ENCODE assay signal across 8 cellular contexts in the genomic region with DNA sequence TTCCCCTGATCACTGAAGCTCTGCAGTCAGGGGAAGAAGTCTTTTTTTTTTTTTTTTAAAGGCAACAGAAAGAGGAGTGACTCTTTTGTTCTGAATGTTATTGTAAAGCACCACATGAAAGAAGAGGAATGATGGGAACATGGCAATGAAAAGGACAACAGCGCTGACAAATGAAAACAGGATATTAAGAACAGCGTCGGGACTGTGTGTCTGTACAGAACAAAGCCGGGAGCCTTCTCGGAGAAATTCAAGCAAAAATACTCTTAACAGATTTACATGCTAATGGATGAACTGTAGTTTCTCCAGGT. TPM values are rescaled to one million over a fixed set of nuclear protein-coding genes. Genes with fewer than 3 reads are reported as not detected.
DNase-seq lines count a peak whose midpoint lies in the region; TF ChIP-seq lines count a peak whose summit lies in the region.

No MANE protein-coding gene starts in this region.

- peaks cover 8% of the 10 kb centered on the region for H3K36me3 Mint-ChIP-seq in endothelial cell (ENCODE audit: low read depth, unreplicated experiment)

- H3K36me3 ChIP-seq in BE2C (no peaks in the 10 kb centered on the region), neural cell (ENCODE audit: insufficient read depth, low read length) (no peaks in the 10 kb centered on the region)

- peak overlapping the region; percentile 38 for H3K9ac ChIP-seq in neural cell (ENCODE audit: low read length)

- TF ChIP-seq EP300 in neural cell (conservative IDR thresholded peaks at IDR 0.05; ENCODE audit: poor library complexity, severe bottlenecking): no peak

- H2AFZ ChIP-seq in neural cell (ENCODE audit: low read depth, low read length): peak overlapping the region; percentile 4

- H3K79me2 ChIP-seq in neural cell (replicated peaks; ENCODE audit: insufficient read depth, low read length): peaks cover 7% of the 10 kb centered on the region

- no peaks in the 10 kb centered on the region for H3K4me1 ChIP-seq in BE2C

- H3K27me3 ChIP-seq in BE2C (no peaks in the 10 kb centered on the region), neural cell (ENCODE audit: insufficient read depth, low read depth, low read length) (no peaks in the 10 kb centered on the region)

- no peaks in the 10 kb centered on the region for H3F3A ChIP-seq in neural cell (ENCODE audit: insufficient read depth, low read length, poor library complexity, severe bottlenecking)

- no peaks in the 10 kb centered on the region for H4K20me1 ChIP-seq in neural cell (ENCODE audit: insufficient read depth)

- no peak for TF ChIP-seq RAD21 in neural cell (conservative IDR thresholded peaks at IDR 0.05)

- H3K9me3 Mint-ChIP-seq in endothelial cell (ENCODE audit: unreplicated experiment): no peaks in the 10 kb centered on the region

- H3K4me3 ChIP-seq in BE2C (ENCODE audit: low read depth, low read length) (peak overlapping the region; percentile 7; the same call in 1 of the 2 replicates), neural cell (ENCODE audit: low read length) (peak overlapping the region; percentile 31)

- no peaks in the 10 kb centered on the region for H3K9me2 ChIP-seq in neural cell (ENCODE audit: insufficient read depth, low read length)

- peaks cover 2% of the 10 kb centered on the region for H3K27me3 Mint-ChIP-seq in endothelial cell (ENCODE audit: unreplicated experiment)

- H3K4me2 ChIP-seq in neural cell (ENCODE audit: low read length): peak overlapping the region; percentile 35

- peak overlapping the region; percentile 47 for H3K27ac ChIP-seq in neural cell (ENCODE audit: low read length)

- H3K9me3 ChIP-seq in BE2C (no peaks in the 10 kb centered on the region), neural cell (ENCODE audit: low read length) (no peaks in the 10 kb centered on the region)

- no peak overlapping the region for H3K4me3 Mint-ChIP-seq in endothelial cell (ENCODE audit: unreplicated experiment)

- H3K27ac Mint-ChIP-seq in endothelial cell (ENCODE audit: unreplicated experiment): peak overlapping the region; percentile 98

- TF ChIP-seq CTCF in BE2C (IDR thresholded peaks at IDR 0.05; ENCODE audit: low read depth, low read length): no peak
- TF ChIP-seq CTCF in endothelial cell (IDR thresholded peaks at IDR 0.05; ENCODE audit: unreplicated experiment): no peak
- TF ChIP-seq CTCF in neural cell (IDR thresholded peaks at IDR 0.05; ENCODE audit: poor library complexity, severe bottlenecking): no peak

- DNase-seq in BE2C (no peak), NCI-H146 (lab: John Stamatoyannopoulos, UW) (peak; percentile 41), endothelial cell (ENCODE audit: low spot score) (no peak), NOMO-1 treated with DMSO at 0.1 percent for 48 hours (lab: John Stamatoyannopoulos, UW; ENCODE audit: unreplicated experiment) (no peak), NCI-H1092 treated with DMSO at 0.1 percent for 48 hours (lab: John Stamatoyannopoulos, UW) (no peak)
- DNase-seq in activated CD4-positive, alpha-beta T cell treated with anti-CD3 and anti-CD28 coated beads for 48 hours: no peak
- no peak for DNase-seq in activated effector memory CD4-positive, alpha-beta T cell treated with anti-CD3 and anti-CD28 coated beads, Interleukin-2, amount 50 U/mL, for 16 hours

- peaks cover 58% of the 10 kb centered on the region for H3K4me1 Mint-ChIP-seq in endothelial cell (ENCODE audit: unreplicated experiment)

TF ChIP-seq in neural cell, 6 proteins besides CTCF, POLR2A, EP300 and RAD21:
- TF ChIP-seq, protein P1, sequence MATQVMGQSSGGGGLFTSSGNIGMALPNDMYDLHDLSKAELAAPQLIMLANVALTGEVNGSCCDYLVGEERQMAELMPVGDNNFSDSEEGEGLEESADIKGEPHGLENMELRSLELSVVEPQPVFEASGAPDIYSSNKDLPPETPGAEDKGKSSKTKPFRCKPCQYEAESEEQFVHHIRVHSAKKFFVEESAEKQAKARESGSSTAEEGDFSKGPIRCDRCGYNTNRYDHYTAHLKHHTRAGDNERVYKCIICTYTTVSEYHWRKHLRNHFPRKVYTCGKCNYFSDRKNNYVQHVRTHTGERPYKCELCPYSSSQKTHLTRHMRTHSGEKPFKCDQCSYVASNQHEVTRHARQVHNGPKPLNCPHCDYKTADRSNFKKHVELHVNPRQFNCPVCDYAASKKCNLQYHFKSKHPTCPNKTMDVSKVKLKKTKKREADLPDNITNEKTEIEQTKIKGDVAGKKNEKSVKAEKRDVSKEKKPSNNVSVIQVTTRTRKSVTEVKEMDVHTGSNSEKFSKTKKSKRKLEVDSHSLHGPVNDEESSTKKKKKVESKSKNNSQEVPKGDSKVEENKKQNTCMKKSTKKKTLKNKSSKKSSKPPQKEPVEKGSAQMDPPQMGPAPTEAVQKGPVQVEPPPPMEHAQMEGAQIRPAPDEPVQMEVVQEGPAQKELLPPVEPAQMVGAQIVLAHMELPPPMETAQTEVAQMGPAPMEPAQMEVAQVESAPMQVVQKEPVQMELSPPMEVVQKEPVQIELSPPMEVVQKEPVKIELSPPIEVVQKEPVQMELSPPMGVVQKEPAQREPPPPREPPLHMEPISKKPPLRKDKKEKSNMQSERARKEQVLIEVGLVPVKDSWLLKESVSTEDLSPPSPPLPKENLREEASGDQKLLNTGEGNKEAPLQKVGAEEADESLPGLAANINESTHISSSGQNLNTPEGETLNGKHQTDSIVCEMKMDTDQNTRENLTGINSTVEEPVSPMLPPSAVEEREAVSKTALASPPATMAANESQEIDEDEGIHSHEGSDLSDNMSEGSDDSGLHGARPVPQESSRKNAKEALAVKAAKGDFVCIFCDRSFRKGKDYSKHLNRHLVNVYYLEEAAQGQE (IDR thresholded peaks at IDR 0.05; ENCODE audit: borderline replicate concordance): no peak
- TF ChIP-seq POLR2AphosphoS5 (IDR thresholded peaks at IDR 0.05) (no peak), SMC3 (conservative IDR thresholded peaks at IDR 0.05; ENCODE audit: poor library complexity) (no peak), EZH2 (IDR thresholded peaks at IDR 0.05; ENCODE audit: borderline replicate concordance, insufficient read depth, low read length, poor library complexity, severe bottlenecking) (no peak), TAF1 (IDR thresholded peaks at IDR 0.05; ENCODE audit: low read depth) (no peak), MXI1 (conservative IDR thresholded peaks at IDR 0.05; ENCODE audit: poor library complexity, severe bottlenecking) (no peak)

RNA-seq across cellular contexts. Expression of a gene that starts 40.7 kb away (rescaled TPM):
- polyA plus RNA-seq in BE2C (2012; ENCODE audit: insufficient read depth, insufficient read length, low read depth): 2.2 TPM
- total RNA-seq in endothelial cell (ENCODE audit: unreplicated experiment): 61.8 TPM
- 16.6 and 17.6 TPM in 2 replicates for polyA plus RNA-seq in neural cell
- 51.1 and 58.7 TPM in 2 replicates for polyA minus RNA-seq in neural cell
